1 cellular context compared by ENCODE assay signal in the genomic region with DNA sequence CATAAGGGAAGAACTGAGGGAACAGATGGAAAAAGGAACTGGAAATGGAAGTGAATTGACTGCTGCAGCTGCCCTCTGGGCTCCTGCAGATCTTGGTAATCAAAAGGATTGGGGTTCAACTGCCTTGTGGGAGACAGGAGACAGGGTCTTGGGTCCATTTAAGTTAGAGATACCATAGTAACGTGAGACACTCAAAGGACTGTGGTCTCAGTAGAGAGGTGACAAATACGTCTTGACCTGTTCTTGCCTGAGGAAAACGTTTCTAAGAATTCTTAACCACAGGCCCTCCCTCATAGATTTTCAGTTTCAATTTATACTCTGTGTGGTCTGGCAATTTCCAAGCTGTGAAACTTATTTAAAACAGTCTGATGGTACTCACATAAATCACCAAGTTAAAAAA.
TF ChIP-seq lines count a peak whose summit lies in the region.

No MANE protein-coding gene starts in this region.

TF ChIP-seq in SK-N-SH treated with all-trans-retinoic acid at 6 μM for 48 hours, 23 proteins besides CTCF, POLR2A, EP300 and RAD21 (continued from another document):
- TF ChIP-seq, protein P1, sequence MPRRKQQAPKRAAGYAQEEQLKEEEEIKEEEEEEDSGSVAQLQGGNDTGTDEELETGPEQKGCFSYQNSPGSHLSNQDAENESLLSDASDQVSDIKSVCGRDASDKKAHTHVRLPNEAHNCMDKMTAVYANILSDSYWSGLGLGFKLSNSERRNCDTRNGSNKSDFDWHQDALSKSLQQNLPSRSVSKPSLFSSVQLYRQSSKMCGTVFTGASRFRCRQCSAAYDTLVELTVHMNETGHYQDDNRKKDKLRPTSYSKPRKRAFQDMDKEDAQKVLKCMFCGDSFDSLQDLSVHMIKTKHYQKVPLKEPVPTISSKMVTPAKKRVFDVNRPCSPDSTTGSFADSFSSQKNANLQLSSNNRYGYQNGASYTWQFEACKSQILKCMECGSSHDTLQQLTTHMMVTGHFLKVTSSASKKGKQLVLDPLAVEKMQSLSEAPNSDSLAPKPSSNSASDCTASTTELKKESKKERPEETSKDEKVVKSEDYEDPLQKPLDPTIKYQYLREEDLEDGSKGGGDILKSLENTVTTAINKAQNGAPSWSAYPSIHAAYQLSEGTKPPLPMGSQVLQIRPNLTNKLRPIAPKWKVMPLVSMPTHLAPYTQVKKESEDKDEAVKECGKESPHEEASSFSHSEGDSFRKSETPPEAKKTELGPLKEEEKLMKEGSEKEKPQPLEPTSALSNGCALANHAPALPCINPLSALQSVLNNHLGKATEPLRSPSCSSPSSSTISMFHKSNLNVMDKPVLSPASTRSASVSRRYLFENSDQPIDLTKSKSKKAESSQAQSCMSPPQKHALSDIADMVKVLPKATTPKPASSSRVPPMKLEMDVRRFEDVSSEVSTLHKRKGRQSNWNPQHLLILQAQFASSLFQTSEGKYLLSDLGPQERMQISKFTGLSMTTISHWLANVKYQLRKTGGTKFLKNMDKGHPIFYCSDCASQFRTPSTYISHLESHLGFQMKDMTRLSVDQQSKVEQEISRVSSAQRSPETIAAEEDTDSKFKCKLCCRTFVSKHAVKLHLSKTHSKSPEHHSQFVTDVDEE (CRISPR knock-in tag; IDR thresholded peaks at IDR 0.05), result no peak
